Comparison of ENCODE assay signal across 2 cellular contexts in genomic region chr11:17683378-17684161, GRCh38.
TF ChIP-seq lines count a peak whose summit lies in the region.

No MANE protein-coding gene starts in this region.

TF ChIP-seq in GM12878, 131 proteins besides CTCF, POLR2A, EP300 and RAD21:
- TF ChIP-seq GATAD2B (conservative IDR thresholded peaks at IDR 0.05; ENCODE audit: low read depth), result no peak
- TF ChIP-seq, protein P1, sequence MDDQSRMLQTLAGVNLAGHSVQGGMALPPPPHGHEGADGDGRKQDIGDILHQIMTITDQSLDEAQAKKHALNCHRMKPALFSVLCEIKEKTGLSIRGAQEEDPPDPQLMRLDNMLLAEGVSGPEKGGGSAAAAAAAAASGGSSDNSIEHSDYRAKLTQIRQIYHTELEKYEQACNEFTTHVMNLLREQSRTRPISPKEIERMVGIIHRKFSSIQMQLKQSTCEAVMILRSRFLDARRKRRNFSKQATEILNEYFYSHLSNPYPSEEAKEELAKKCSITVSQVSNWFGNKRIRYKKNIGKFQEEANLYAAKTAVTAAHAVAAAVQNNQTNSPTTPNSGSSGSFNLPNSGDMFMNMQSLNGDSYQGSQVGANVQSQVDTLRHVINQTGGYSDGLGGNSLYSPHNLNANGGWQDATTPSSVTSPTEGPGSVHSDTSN (IDR thresholded peaks at IDR 0.05; ENCODE audit: insufficient replicate concordance, low read depth, low read length), result peak; percentile 19
- TF ChIP-seq STAT1 (conservative IDR thresholded peaks at IDR 0.05), result no peak
- TF ChIP-seq NKRF (conservative IDR thresholded peaks at IDR 0.05), result no peak
TF ChIP-seq in GM12878: peak in this region for 1.

TF ChIP-seq in HepG2, 621 proteins besides CTCF, POLR2A, EP300 and RAD21:
- TF ChIP-seq NCOA2 (CRISPR knock-in tag; IDR thresholded peaks at IDR 0.05) (no peak), ZNF75D (CRISPR knock-in tag; IDR thresholded peaks at IDR 0.05; ENCODE audit: borderline replicate concordance) (no peak), MAFG (CRISPR knock-in tag; IDR thresholded peaks at IDR 0.05) (no peak), JUND (CRISPR knock-in tag; IDR thresholded peaks at IDR 0.05) (0 out of 2 replicates have a peak, but pooled peaks have one; percentile 30), ZBTB1 (CRISPR knock-in tag; IDR thresholded peaks at IDR 0.05; ENCODE audit: borderline replicate concordance) (no peak), FOSL2 (CRISPR knock-in tag; IDR thresholded peaks at IDR 0.05) (peak; percentile 90), FLYWCH1 (CRISPR knock-in tag; IDR thresholded peaks at IDR 0.05) (no peak), ZFX (CRISPR knock-in tag; IDR thresholded peaks at IDR 0.05; ENCODE audit: low read depth) (0 out of 2 replicates have a peak, but pooled peaks have one; percentile 24), ZNF687 (CRISPR knock-in tag; IDR thresholded peaks at IDR 0.05) (peak; percentile 24; the same call in 1 of the 2 replicates), ZNF44 (CRISPR knock-in tag; IDR thresholded peaks at IDR 0.05) (no peak), AFF4 (CRISPR knock-in tag; IDR thresholded peaks at IDR 0.05) (no peak), ELF3 (CRISPR knock-in tag; IDR thresholded peaks at IDR 0.05) (0 out of 2 replicates have a peak, but pooled peaks have one; percentile 20), TEAD3 (CRISPR knock-in tag; optimal IDR thresholded peaks at IDR 0.05; ENCODE audit: borderline replicate concordance) (peak; percentile 39), CREB1 (IDR thresholded peaks at IDR 0.05) (0 out of 2 replicates have a peak, but pooled peaks have one; percentile 16), CREB1 (CRISPR knock-in tag; IDR thresholded peaks at IDR 0.05) (no peak), HOXA3 (CRISPR knock-in tag; IDR thresholded peaks at IDR 0.05) (peak; percentile 34; the same call in 1 of the 2 replicates), RARA (CRISPR knock-in tag; IDR thresholded peaks at IDR 0.05) (peak; percentile 17; the same call in 1 of the 2 replicates), ZBTB21 (CRISPR knock-in tag; IDR thresholded peaks at IDR 0.05) (peak; percentile 82), TSC22D2 (CRISPR knock-in tag; IDR thresholded peaks at IDR 0.05; ENCODE audit: borderline replicate concordance) (no peak), SYNCRIP (IDR thresholded peaks at IDR 0.05; ENCODE audit: insufficient read depth, low read depth, low read length) (no peak)
- TF ChIP-seq, protein P2, sequence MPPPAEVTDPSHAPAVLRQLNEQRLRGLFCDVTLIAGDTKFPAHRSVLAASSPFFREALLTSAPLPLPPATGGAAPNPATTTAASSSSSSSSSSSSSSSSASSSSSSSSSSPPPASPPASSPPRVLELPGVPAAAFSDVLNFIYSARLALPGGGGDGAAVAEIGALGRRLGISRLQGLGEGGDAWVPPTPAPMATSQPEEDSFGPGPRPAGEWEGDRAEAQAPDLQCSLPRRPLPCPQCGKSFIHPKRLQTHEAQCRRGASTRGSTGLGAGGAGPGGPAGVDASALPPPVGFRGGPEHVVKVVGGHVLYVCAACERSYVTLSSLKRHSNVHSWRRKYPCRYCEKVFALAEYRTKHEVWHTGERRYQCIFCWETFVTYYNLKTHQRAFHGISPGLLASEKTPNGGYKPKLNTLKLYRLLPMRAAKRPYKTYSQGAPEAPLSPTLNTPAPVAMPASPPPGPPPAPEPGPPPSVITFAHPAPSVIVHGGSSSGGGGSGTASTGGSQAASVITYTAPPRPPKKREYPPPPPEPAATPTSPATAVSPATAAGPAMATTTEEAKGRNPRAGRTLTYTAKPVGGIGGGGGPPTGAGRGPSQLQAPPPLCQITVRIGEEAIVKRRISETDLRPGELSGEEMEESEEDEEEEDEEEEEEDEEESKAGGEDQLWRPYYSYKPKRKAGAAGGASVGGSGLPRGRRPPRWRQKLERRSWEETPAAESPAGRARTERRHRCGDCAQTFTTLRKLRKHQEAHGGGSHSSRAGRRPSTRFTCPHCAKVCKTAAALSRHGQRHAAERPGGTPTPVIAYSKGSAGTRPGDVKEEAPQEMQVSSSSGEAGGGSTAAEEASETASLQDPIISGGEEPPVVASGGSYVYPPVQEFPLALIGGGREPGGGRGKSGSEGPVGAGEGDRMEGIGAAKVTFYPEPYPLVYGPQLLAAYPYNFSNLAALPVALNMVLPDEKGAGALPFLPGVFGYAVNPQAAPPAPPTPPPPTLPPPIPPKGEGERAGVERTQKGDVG (CRISPR knock-in tag; IDR thresholded peaks at IDR 0.05; ENCODE audit: borderline replicate concordance), result no peak
- TF ChIP-seq, protein P3, sequence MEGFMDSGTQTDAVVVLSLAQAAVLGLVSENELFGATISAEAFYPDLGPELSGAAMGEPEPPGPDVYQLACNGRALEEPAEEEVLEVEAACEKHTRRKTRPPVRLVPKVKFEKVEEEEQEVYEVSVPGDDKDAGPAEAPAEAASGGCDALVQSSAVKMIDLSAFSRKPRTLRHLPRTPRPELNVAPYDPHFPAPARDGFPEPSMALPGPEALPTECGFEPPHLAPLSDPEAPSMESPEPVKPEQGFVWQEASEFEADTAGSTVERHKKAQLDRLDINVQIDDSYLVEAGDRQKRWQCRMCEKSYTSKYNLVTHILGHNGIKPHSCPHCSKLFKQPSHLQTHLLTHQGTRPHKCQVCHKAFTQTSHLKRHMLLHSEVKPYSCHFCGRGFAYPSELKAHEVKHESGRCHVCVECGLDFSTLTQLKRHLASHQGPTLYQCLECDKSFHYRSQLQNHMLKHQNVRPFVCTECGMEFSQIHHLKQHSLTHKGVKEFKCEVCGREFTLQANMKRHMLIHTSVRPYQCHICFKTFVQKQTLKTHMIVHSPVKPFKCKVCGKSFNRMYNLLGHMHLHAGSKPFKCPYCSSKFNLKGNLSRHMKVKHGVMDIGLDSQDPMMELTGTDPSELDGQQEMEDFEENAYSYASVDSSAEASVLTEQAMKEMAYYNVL (CRISPR knock-in tag; IDR thresholded peaks at IDR 0.05; ENCODE audit: borderline replicate concordance), result no peak
- TF ChIP-seq, protein P4, sequence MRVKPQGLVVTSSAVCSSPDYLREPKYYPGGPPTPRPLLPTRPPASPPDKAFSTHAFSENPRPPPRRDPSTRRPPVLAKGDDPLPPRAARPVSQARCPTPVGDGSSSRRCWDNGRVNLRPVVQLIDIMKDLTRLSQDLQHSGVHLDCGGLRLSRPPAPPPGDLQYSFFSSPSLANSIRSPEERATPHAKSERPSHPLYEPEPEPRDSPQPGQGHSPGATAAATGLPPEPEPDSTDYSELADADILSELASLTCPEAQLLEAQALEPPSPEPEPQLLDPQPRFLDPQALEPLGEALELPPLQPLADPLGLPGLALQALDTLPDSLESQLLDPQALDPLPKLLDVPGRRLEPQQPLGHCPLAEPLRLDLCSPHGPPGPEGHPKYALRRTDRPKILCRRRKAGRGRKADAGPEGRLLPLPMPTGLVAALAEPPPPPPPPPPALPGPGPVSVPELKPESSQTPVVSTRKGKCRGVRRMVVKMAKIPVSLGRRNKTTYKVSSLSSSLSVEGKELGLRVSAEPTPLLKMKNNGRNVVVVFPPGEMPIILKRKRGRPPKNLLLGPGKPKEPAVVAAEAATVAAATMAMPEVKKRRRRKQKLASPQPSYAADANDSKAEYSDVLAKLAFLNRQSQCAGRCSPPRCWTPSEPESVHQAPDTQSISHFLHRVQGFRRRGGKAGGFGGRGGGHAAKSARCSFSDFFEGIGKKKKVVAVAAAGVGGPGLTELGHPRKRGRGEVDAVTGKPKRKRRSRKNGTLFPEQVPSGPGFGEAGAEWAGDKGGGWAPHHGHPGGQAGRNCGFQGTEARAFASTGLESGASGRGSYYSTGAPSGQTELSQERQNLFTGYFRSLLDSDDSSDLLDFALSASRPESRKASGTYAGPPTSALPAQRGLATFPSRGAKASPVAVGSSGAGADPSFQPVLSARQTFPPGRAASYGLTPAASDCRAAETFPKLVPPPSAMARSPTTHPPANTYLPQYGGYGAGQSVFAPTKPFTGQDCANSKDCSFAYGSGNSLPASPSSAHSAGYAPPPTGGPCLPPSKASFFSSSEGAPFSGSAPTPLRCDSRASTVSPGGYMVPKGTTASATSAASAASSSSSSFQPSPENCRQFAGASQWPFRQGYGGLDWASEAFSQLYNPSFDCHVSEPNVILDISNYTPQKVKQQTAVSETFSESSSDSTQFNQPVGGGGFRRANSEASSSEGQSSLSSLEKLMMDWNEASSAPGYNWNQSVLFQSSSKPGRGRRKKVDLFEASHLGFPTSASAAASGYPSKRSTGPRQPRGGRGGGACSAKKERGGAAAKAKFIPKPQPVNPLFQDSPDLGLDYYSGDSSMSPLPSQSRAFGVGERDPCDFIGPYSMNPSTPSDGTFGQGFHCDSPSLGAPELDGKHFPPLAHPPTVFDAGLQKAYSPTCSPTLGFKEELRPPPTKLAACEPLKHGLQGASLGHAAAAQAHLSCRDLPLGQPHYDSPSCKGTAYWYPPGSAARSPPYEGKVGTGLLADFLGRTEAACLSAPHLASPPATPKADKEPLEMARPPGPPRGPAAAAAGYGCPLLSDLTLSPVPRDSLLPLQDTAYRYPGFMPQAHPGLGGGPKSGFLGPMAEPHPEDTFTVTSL (CRISPR knock-in tag; IDR thresholded peaks at IDR 0.05; ENCODE audit: borderline replicate concordance), result peak; percentile 23; the same call in 1 of the 2 replicates
